In the genomic region with DNA sequence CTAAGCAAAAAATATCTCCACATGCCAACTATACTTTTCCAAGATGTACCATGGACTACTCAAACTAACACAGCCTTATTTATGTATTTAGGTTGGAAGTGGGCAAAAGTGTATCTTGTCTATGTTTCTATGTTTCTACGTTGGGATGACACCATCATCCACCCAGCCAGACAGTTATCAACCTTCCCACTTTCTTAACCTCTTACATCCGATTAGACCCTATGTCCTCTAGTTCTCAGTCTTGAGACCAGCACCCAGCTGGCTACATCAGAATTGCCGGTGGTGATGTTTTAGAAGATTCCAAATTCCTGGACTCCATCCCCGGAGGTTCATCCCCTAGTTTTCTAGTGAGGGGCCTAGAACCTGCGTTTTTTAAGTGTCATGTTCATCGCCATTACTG, we compare ENCODE assay signal across 8 cellular contexts. TPM values are rescaled to one million over a fixed set of nuclear protein-coding genes. Genes with fewer than 3 reads are reported as not detected.
DNase-seq lines count a peak whose midpoint lies in the region; ATAC-seq and TF ChIP-seq lines count a peak whose summit lies in the region.

No MANE protein-coding gene starts in this region.

- H3K36me3 ChIP-seq in kidney epithelial cell (ENCODE audit: control insufficient read depth, insufficient read depth, low read length) (no peaks in the 10 kb centered on the region), upper lobe of right lung (no peaks in the 10 kb centered on the region)

- peak overlapping the region; percentile 98 for H3K27ac ChIP-seq in upper lobe of right lung

- DNase-seq in activated naive CD4-positive, alpha-beta T cell treated with Interleukin-2 at 50 U/mL for 16 hours, result no peak
- no peak for DNase-seq in activated T-helper 1 cell treated with anti-CD3 and anti-CD28 coated beads, Interleukin-12 subunit alpha, Interleukin-12 subunit beta, Interleukin-2, Interleukin-4 antibody, amounts not matched to agents 30 ng/mL and 10 ng/mL and 1 ng/mL, durations not matched to agents 14 hours and 24 hours and 36 hours (ENCODE audit: low spot score)
- no peak for DNase-seq in kidney epithelial cell (ENCODE audit: low read depth)
- no peak for DNase-seq in upper lobe of right lung
- no peak for DNase-seq in GM13976 (ENCODE audit: low spot score)
- no peak for DNase-seq in left lobe of liver (ENCODE audit: low spot score)

- no peaks in the 10 kb centered on the region for H3K27me3 Mint-ChIP-seq in activated naive CD4-positive, alpha-beta T cell treated with anti-CD3 and anti-CD28 coated beads, Interleukin-2, amount 50 U/mL, for 24 hours
- no peaks in the 10 kb centered on the region for H3K27me3 Mint-ChIP-seq in activated T-helper 1 cell treated with anti-CD3 and anti-CD28 coated beads, Interleukin-12 subunit alpha, Interleukin-12 subunit beta, Interleukin-2, Interleukin-4 antibody, amounts not matched to agents 30 ng/mL and 10 ng/mL and 1 ng/mL, durations not matched to agents 14 hours and 24 hours and 36 hours (ENCODE audit: insufficient read depth)

- in situ Hi-C loops in GM13976 (cut with MboI; ENCODE audit: low sequenced_read_pairs, unreplicated experiment), result no loop called here

- peaks cover 38% of the 10 kb centered on the region for H3K4me1 Mint-ChIP-seq in activated naive CD4-positive, alpha-beta T cell treated with anti-CD3 and anti-CD28 coated beads, Interleukin-2, amount 50 U/mL, for 24 hours
- peaks cover 26% of the 10 kb centered on the region for H3K4me1 Mint-ChIP-seq in activated T-helper 1 cell treated with anti-CD3 and anti-CD28 coated beads, Interleukin-12 subunit alpha, Interleukin-12 subunit beta, Interleukin-2, Interleukin-4 antibody, amounts not matched to agents 30 ng/mL and 10 ng/mL and 1 ng/mL, durations not matched to agents 14 hours and 24 hours and 36 hours (ENCODE audit: low read depth)

- H3K27me3 ChIP-seq in kidney epithelial cell (ENCODE audit: control insufficient read depth, insufficient read depth, low read length) (no peaks in the 10 kb centered on the region), upper lobe of right lung (no peaks in the 10 kb centered on the region)

- H3K9me3 ChIP-seq in upper lobe of right lung, result no peaks in the 10 kb centered on the region

- H3K27ac Mint-ChIP-seq in activated naive CD4-positive, alpha-beta T cell treated with anti-CD3 and anti-CD28 coated beads, Interleukin-2, amount 50 U/mL, for 24 hours, result peak overlapping the region; percentile 96
- peak overlapping the region; percentile 97 for H3K27ac Mint-ChIP-seq in activated T-helper 1 cell treated with anti-CD3 and anti-CD28 coated beads, Interleukin-12 subunit alpha, Interleukin-12 subunit beta, Interleukin-2, Interleukin-4 antibody, amounts not matched to agents 30 ng/mL and 10 ng/mL and 1 ng/mL, durations not matched to agents 14 hours and 24 hours and 36 hours

- ATAC-seq in upper lobe of right lung (no peak), left lobe of liver (no peak), HG03196 (IDR thresholded peaks at IDR 0.05; ENCODE audit: unreplicated experiment) (no peak)

- peak overlapping the region; percentile 93 for H3K4me3 Mint-ChIP-seq in activated naive CD4-positive, alpha-beta T cell treated with anti-CD3 and anti-CD28 coated beads, Interleukin-2, amount 50 U/mL, for 24 hours
- peak overlapping the region; percentile 92 for H3K4me3 Mint-ChIP-seq in activated T-helper 1 cell treated with anti-CD3 and anti-CD28 coated beads, Interleukin-12 subunit alpha, Interleukin-12 subunit beta, Interleukin-2, Interleukin-4 antibody, amounts not matched to agents 30 ng/mL and 10 ng/mL and 1 ng/mL, durations not matched to agents 14 hours and 24 hours and 36 hours

- peaks cover 10% of the 10 kb centered on the region for H3K4me1 ChIP-seq in upper lobe of right lung

- H3K36me3 Mint-ChIP-seq in activated naive CD4-positive, alpha-beta T cell treated with anti-CD3 and anti-CD28 coated beads, Interleukin-2, amount 50 U/mL, for 24 hours, result no peaks in the 10 kb centered on the region
- H3K36me3 Mint-ChIP-seq in activated T-helper 1 cell treated with anti-CD3 and anti-CD28 coated beads, Interleukin-12 subunit alpha, Interleukin-12 subunit beta, Interleukin-2, Interleukin-4 antibody, amounts not matched to agents 30 ng/mL and 10 ng/mL and 1 ng/mL, durations not matched to agents 14 hours and 24 hours and 36 hours (ENCODE audit: low read depth), result peaks cover 2% of the 10 kb centered on the region

- intact Hi-C loops in activated T-helper 1 cell treated with anti-CD3 and anti-CD28 coated beads, Interleukin-12 subunit alpha, Interleukin-12 subunit beta, Interleukin-2, Interleukin-4 antibody, amounts not matched to agents 30 ng/mL and 10 ng/mL and 1 ng/mL, durations not matched to agents 14 hours and 24 hours and 36 hours (cut with micrococcal nuclease), result loop anchor here (5.0 kb wide), 3 partner anchors 144 to 841 kb away; a partner anchor contains a TSS
- intact Hi-C loops in upper lobe of right lung (cut with DNase I), result no loop called here

- no peaks in the 10 kb centered on the region for H3K9me3 Mint-ChIP-seq in activated naive CD4-positive, alpha-beta T cell treated with anti-CD3 and anti-CD28 coated beads, Interleukin-2, amount 50 U/mL, for 24 hours
- H3K9me3 Mint-ChIP-seq in activated T-helper 1 cell treated with anti-CD3 and anti-CD28 coated beads, Interleukin-12 subunit alpha, Interleukin-12 subunit beta, Interleukin-2, Interleukin-4 antibody, amounts not matched to agents 30 ng/mL and 10 ng/mL and 1 ng/mL, durations not matched to agents 14 hours and 24 hours and 36 hours, result no peaks in the 10 kb centered on the region

- peak overlapping the region; percentile 80 for H3K4me3 ChIP-seq in kidney epithelial cell (ENCODE audit: low read depth, low read length)
- H3K4me3 ChIP-seq in upper lobe of right lung, result peak overlapping the region; percentile 82

- TF ChIP-seq CTCF in kidney epithelial cell (IDR thresholded peaks at IDR 0.05; ENCODE audit: insufficient read depth, low read length, poor library complexity, severe bottlenecking), result no peak
- TF ChIP-seq CTCF in upper lobe of right lung (IDR thresholded peaks at IDR 0.05), result no peak
- no peak for TF ChIP-seq CTCF in GM13976 (IDR thresholded peaks at IDR 0.05; ENCODE audit: borderline replicate concordance, control extremely low read depth, extremely low read depth, insufficient read depth, missing control alignments)

RNA-seq across cellular contexts. Expression of a gene that starts 1.0 kb away (rescaled TPM):
- total RNA-seq in activated T-helper 1 cell treated with anti-CD3 and anti-CD28 coated beads, Interleukin-12 subunit alpha, Interleukin-12 subunit beta, Interleukin-2, Interleukin-4 antibody, amounts not matched to agents 30 ng/mL and 10 ng/mL and 1 ng/mL, durations not matched to agents 14 hours and 24 hours and 36 hours, result 9.8 and 12.0 TPM in 2 replicates
- 8.8 and 10.4 TPM in 2 replicates for total RNA-seq in kidney epithelial cell
- 14.6 TPM for total RNA-seq in upper lobe of right lung
- 5.4 TPM for total RNA-seq in left lobe of liver

RNA-seq across cellular contexts. Expression of a gene that starts 47.1 kb away (rescaled TPM):
- total RNA-seq in activated T-helper 1 cell treated with anti-CD3 and anti-CD28 coated beads, Interleukin-12 subunit alpha, Interleukin-12 subunit beta, Interleukin-2, Interleukin-4 antibody, amounts not matched to agents 30 ng/mL and 10 ng/mL and 1 ng/mL, durations not matched to agents 14 hours and 24 hours and 36 hours, result 57.4 and 60.1 TPM in 2 replicates
- total RNA-seq in kidney epithelial cell, result 13.9 and 15.5 TPM in 2 replicates
- total RNA-seq in upper lobe of right lung, result 5.8 TPM
- total RNA-seq in left lobe of liver, result 4.7 TPM

RNA-seq across cellular contexts. Expression of a gene that starts 47.7 kb away (rescaled TPM):
- total RNA-seq in activated T-helper 1 cell treated with anti-CD3 and anti-CD28 coated beads, Interleukin-12 subunit alpha, Interleukin-12 subunit beta, Interleukin-2, Interleukin-4 antibody, amounts not matched to agents 30 ng/mL and 10 ng/mL and 1 ng/mL, durations not matched to agents 14 hours and 24 hours and 36 hours, result 305 and 306 TPM in 2 replicates
- total RNA-seq in kidney epithelial cell (74.0 and 88.5 TPM in 2 replicates), upper lobe of right lung (23.6 TPM), left lobe of liver (46.4 TPM)
